Comparison of ENCODE assay signal across 2 cellular contexts in the genomic region with DNA sequence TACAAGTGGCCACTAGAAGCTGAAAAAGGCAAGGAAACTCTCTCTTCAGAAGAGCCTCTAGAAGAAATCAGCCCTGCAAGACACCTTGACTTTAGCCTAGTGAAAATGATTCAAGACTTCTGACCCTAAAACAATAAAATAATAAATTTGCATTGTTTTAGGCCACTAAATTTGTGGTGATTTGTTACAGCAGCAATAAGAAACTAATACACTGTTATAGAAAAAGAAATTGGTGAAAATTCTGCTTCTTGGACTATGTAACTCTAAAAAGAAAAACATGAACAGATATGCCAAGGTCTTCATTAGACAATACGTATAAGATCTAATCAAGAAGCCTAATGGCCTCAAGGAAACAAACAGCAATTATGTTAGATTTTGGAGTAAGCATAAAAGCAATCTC.
TF ChIP-seq lines count a peak whose summit lies in the region.

No MANE protein-coding gene starts in this region.

TF ChIP-seq in HepG2, 621 proteins besides CTCF, POLR2A, EP300 and RAD21:
- TF ChIP-seq ZNF12 (CRISPR knock-in tag; IDR thresholded peaks at IDR 0.05) = peak; percentile 55; the same call in 1 of the 2 replicates
- TF ChIP-seq, protein P1, sequence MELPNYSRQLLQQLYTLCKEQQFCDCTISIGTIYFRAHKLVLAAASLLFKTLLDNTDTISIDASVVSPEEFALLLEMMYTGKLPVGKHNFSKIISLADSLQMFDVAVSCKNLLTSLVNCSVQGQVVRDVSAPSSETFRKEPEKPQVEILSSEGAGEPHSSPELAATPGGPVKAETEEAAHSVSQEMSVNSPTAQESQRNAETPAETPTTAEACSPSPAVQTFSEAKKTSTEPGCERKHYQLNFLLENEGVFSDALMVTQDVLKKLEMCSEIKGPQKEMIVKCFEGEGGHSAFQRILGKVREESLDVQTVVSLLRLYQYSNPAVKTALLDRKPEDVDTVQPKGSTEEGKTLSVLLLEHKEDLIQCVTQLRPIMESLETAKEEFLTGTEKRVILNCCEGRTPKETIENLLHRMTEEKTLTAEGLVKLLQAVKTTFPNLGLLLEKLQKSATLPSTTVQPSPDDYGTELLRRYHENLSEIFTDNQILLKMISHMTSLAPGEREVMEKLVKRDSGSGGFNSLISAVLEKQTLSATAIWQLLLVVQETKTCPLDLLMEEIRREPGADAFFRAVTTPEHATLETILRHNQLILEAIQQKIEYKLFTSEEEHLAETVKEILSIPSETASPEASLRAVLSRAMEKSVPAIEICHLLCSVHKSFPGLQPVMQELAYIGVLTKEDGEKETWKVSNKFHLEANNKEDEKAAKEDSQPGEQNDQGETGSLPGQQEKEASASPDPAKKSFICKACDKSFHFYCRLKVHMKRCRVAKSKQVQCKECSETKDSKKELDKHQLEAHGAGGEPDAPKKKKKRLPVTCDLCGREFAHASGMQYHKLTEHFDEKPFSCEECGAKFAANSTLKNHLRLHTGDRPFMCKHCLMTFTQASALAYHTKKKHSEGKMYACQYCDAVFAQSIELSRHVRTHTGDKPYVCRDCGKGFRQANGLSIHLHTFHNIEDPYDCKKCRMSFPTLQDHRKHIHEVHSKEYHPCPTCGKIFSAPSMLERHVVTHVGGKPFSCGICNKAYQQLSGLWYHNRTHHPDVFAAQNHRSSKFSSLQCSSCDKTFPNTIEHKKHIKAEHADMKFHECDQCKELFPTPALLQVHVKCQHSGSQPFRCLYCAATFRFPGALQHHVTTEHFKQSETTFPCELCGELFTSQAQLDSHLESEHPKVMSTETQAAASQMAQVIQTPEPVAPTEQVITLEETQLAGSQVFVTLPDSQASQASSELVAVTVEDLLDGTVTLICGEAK (IDR thresholded peaks at IDR 0.05) = no peak
- TF ChIP-seq, protein P1 (CRISPR knock-in tag; IDR thresholded peaks at IDR 0.05) = no peak

TF ChIP-seq in H1, 55 proteins besides CTCF, POLR2A, EP300 and RAD21:
- TF ChIP-seq GABPA (IDR thresholded peaks at IDR 0.05; ENCODE audit: borderline replicate concordance, insufficient read depth, low read length) (no peak), ATF3 (IDR thresholded peaks at IDR 0.05; ENCODE audit: insufficient read depth, low read depth, low read length) (no peak), HDAC2 (IDR thresholded peaks at IDR 0.05; ENCODE audit: borderline replicate concordance in 1 of 2, low read depth in 2 of 2, low read length in 2 of 2) (no peak)
